Comparison of ENCODE assay signal across 12 cellular contexts in the genomic region with DNA sequence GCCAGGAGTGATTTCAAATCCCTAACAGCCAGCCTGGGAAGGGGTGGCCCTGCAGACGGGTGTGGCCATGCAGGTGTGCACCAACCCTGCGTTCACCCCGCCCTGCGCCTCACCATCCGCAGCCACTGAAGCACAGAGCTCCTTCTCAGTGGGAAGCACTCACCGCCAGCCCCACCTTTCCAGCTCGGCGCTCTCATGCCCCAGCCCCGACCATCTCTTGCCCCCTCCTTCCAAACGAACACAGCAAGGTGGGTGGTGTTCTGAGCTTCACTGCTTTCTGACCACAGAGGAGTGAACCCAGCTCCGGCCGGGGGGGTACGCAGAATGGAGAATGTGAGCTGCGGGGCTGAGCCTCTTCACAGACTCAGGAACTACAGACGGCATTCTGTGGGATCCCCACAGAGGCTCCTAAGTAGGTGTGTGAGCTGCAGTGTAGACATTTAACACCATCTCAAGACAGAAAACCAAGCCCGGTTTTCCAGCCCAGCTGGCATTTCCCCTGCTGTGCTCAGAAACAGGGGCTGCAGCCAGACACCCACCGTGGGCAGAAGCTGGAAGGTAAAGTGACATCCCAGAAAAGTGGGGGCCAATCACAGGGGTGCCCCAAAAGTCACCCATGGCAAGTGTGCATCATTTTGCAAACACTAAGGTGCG.
A peak's percentile ranks its signal among the peaks of the same experiment; 100 is the strongest.
DNase-seq lines count a peak whose midpoint lies in the region; FAIRE-seq and TF ChIP-seq lines count a peak whose summit lies in the region.
"Had no signal": no experiment of that assay in that cellular context is flagged by ENCODE, and none has a peak within 500 bp of the region (broad histone marks: within the 10 kb centered on the region; RNA-seq: fewer than 3 reads in every experiment).

No MANE protein-coding gene starts in this region.

- no peaks in the 10 kb centered on the region for H4K20me1 ChIP-seq in MM.1S (ENCODE audit: insufficient read depth, low read length)

- POLR2A ChIA-PET in GM10248 (lab: Yijun Ruan, JAX): interaction anchor here (0.6 kb wide), 2 partner anchors 16 to 476 kb away, joined by 4 to 5 read pairs; no protein-coding TSS in a partner anchor

- CTCF ChIA-PET in GM10248 (lab: Yijun Ruan, JAX): no interaction called here

- H3K4me2 ChIP-seq in MM.1S (ENCODE audit: low read depth, low read length): peak overlapping the region; percentile 49

- no peaks in the 10 kb centered on the region for H3K79me2 ChIP-seq in MM.1S (ENCODE audit: low read length)

- TF ChIP-seq CTCF in MM.1S (IDR thresholded peaks at IDR 0.05; ENCODE audit: low read length): no peak
- TF ChIP-seq CTCF in VCaP (conservative IDR thresholded peaks at IDR 0.05): no peak
- no peak for TF ChIP-seq CTCF in D721Med (IDR thresholded peaks at IDR 0.05; ENCODE audit: insufficient read depth, missing control alignments)
- TF ChIP-seq CTCF in GM10248 (IDR thresholded peaks at IDR 0.05; ENCODE audit: control extremely low read depth, extremely low read depth, low read depth, missing control alignments): no peak

- no peaks in the 10 kb centered on the region for H3K36me3 ChIP-seq in MM.1S (replicated peaks; ENCODE audit: insufficient read depth, low read length)
- no peaks in the 10 kb centered on the region for H3K36me3 ChIP-seq in mucosa of stomach (ENCODE audit: control insufficient read depth, insufficient read depth, low read length)

- DNase-seq in COR-L47 (lab: John Stamatoyannopoulos, UW) (peak; percentile 93), MM.1S (no peak), NCI-H2227 (lab: John Stamatoyannopoulos, UW; ENCODE audit: unreplicated experiment) (no peak), superior temporal gyrus (ENCODE audit: extremely low spot score) (no peak), D721Med (ENCODE audit: insufficient read length, low spot score) (no peak), GM10248 (ENCODE audit: extremely low spot score) (no peak)
- DNase-seq: HCEC 1CT, mesenchymal stem cell, NCI-H1930, T1000 had no signal

- no peak for FAIRE-seq in D721Med (lab: Jason Lieb, UNC)

- no peaks in the 10 kb centered on the region for H3F3A ChIP-seq in MM.1S (ENCODE audit: insufficient read depth, low read length)

- no peaks in the 10 kb centered on the region for H3K9me3 ChIP-seq in MM.1S (replicated peaks; ENCODE audit: insufficient read depth, low read length)
- no peaks in the 10 kb centered on the region for H3K9me3 ChIP-seq in mucosa of stomach (ENCODE audit: control insufficient read depth, low read length)

- no peak overlapping the region for H3K27ac ChIP-seq in MM.1S (ENCODE audit: low read length)
- H3K27ac ChIP-seq in VCaP: peak overlapping the region; percentile 20; the same call in 1 of the 2 replicates

- H3K9ac ChIP-seq in MM.1S (ENCODE audit: low read length): no peak overlapping the region
- peak overlapping the region; percentile 50 for H3K9ac ChIP-seq in mucosa of stomach (ENCODE audit: low read length)

- H3K27me3 ChIP-seq in MM.1S (replicated peaks; ENCODE audit: insufficient read depth, low read length) (peaks cover 98% of the 10 kb centered on the region), mucosa of stomach (ENCODE audit: control insufficient read depth, insufficient read depth, low read length) (peaks cover 26% of the 10 kb centered on the region)

- no peak overlapping the region for H2AFZ ChIP-seq in MM.1S (ENCODE audit: low read length)

- H3K4me1 ChIP-seq in MM.1S (ENCODE audit: low read length): no peaks in the 10 kb centered on the region
- peaks cover 14% of the 10 kb centered on the region for H3K4me1 ChIP-seq in mucosa of stomach (ENCODE audit: control insufficient read depth, insufficient read depth, low read length)

- H3K9me2 ChIP-seq in MM.1S (replicated peaks; ENCODE audit: insufficient read depth, low read length): no peaks in the 10 kb centered on the region

- H3K4me3 ChIP-seq in MM.1S (ENCODE audit: low read length): no peak overlapping the region
- H3K4me3 ChIP-seq in mucosa of stomach (ENCODE audit: low read length): peak overlapping the region; percentile 6
